In genomic region chr2:111705711-111706323, GRCh38 we compare ENCODE assay signal across 9 cellular contexts.
DNase-seq lines count a peak whose midpoint lies in the region; ATAC-seq and TF ChIP-seq lines count a peak whose summit lies in the region.
"Had no signal": no experiment of that assay in that cellular context is flagged by ENCODE, and none has a peak within 500 bp of the region (broad histone marks: within the 10 kb centered on the region; RNA-seq: fewer than 3 reads in every experiment).

No MANE protein-coding gene starts in this region.

- DNase-seq in HCT116 (ENCODE audit: low read depth, low spot score) (peak; percentile 86), non-pigmented ciliary epithelial cell (ENCODE audit: low read depth) (peak; percentile 86), putamen (ENCODE audit: low spot score) (no peak), esophagus muscularis mucosa (ENCODE audit: extremely low spot score) (no peak)
- peak; percentile 76 for DNase-seq in T-helper 2 cell treated with Interferon-gamma antibody and Interleukin-4, amounts not matched to agents 5 μg/mL and 100 μg/mL, for 36 hours (ENCODE audit: low spot score)

- H3K4me3 ChIP-seq in HCT116 (replicated peaks in 1 of 2; ENCODE audit: low read depth in 1 of 2, low read length in 2 of 2) (no peak overlapping the region), duodenal mucosa (ENCODE audit: low read depth in 1 of 2, low read length in 2 of 2) (no peak overlapping the region), esophagus muscularis mucosa (no peak overlapping the region)

- peaks cover 42% of the 10 kb centered on the region for H3K4me1 Mint-ChIP-seq in T-helper 2 cell treated with Interferon-gamma antibody and Interleukin-4, amounts not matched to agents 5 μg/mL and 100 μg/mL, for 36 hours (ENCODE audit: low read depth)

- peak overlapping the region; percentile 51 for H3K4me3 Mint-ChIP-seq in T-helper 2 cell treated with Interferon-gamma antibody and Interleukin-4, amounts not matched to agents 5 μg/mL and 100 μg/mL, for 36 hours
- H3K4me3 Mint-ChIP-seq: central memory CD8-positive, alpha-beta T cell had no signal

- H3K27me3 ChIP-seq in HCT116 (ENCODE audit: insufficient read depth, low read length) (peaks cover 39% of the 10 kb centered on the region), duodenal mucosa (ENCODE audit: control insufficient read depth in 1 of 2, insufficient read depth in 2 of 2, low read length in 2 of 2) (no peaks in the 10 kb centered on the region), esophagus muscularis mucosa (no peaks in the 10 kb centered on the region)

- BruUV-seq in HCT116 (replicated peaks; lab: Mats Ljungman, UMichigan), result no TSS peak

- no peak overlapping the region for H3K9ac ChIP-seq in HCT116 (ENCODE audit: low read length)
- H3K9ac ChIP-seq in duodenal mucosa (ENCODE audit: low read depth in 1 of 2, low read length in 2 of 2), result peak overlapping the region in 1 of 2 donors; percentile 14

- H4K20me1 ChIP-seq in HCT116 (ENCODE audit: insufficient read depth), result no peaks in the 10 kb centered on the region; the same call in 1 of the 2 replicates

- H3K9me3 Mint-ChIP-seq in T-helper 2 cell treated with Interferon-gamma antibody and Interleukin-4, amounts not matched to agents 5 μg/mL and 100 μg/mL, for 36 hours, result no peaks in the 10 kb centered on the region
- H3K9me3 Mint-ChIP-seq: central memory CD8-positive, alpha-beta T cell had no signal

- H3K27ac ChIP-seq in HCT116 (ENCODE audit: low read depth, low read length) (no peak overlapping the region), KOPT-K1 (ENCODE audit: low read depth, low read length, poor library complexity, severe bottlenecking) (peak overlapping the region; percentile 89), duodenal mucosa (ENCODE audit: low read depth, low read length) (peak overlapping the region; percentile 29), esophagus muscularis mucosa (replicated peaks in 1 of 4) (no peak overlapping the region)

- ATAC-seq in GM18505 (IDR thresholded peaks at IDR 0.05; ENCODE audit: unreplicated experiment) (peak; percentile 82), HCT116 (peak; percentile 80)

- H3K9me3 ChIP-seq in HCT116 (ENCODE audit: control insufficient read depth in 1 of 2, insufficient read depth in 1 of 2, low read depth in 1 of 2, low read length in 2 of 2) (no peaks in the 10 kb centered on the region), KOPT-K1 (ENCODE audit: insufficient read depth, low read length, poor library complexity, severe bottlenecking) (no peaks in the 10 kb centered on the region), duodenal mucosa (ENCODE audit: control insufficient read depth in 1 of 2, low read length in 2 of 2) (no peaks in the 10 kb centered on the region), esophagus muscularis mucosa (no peaks in the 10 kb centered on the region)

- no peaks in the 10 kb centered on the region for H3K9me2 ChIP-seq in HCT116 (ENCODE audit: insufficient read depth)

- H3K4me2 ChIP-seq in HCT116 (ENCODE audit: low read length), result peak overlapping the region; percentile 58

- TF ChIP-seq EP300 in esophagus muscularis mucosa (IDR thresholded peaks at IDR 0.05), result no peak

- no peak for TF ChIP-seq RAD21 in HCT116 (IDR thresholded peaks at IDR 0.05; ENCODE audit: low read depth)

- TF ChIP-seq POLR2A in GM18505 (IDR thresholded peaks at IDR 0.05; ENCODE audit: borderline replicate concordance, extremely low read depth, insufficient read depth, insufficient read length) (no peak), HCT116 (IDR thresholded peaks at IDR 0.05; ENCODE audit: borderline replicate concordance, extremely low read depth, insufficient read depth, insufficient read length) (no peak), esophagus muscularis mucosa (IDR thresholded peaks at IDR 0.05; ENCODE audit: low read depth) (no peak)

- H2AFZ ChIP-seq in HCT116 (ENCODE audit: low read depth, low read length, poor library complexity, severe bottlenecking), result no peak overlapping the region

- H3K27me3 Mint-ChIP-seq in T-helper 2 cell treated with Interferon-gamma antibody and Interleukin-4, amounts not matched to agents 5 μg/mL and 100 μg/mL, for 36 hours (ENCODE audit: low read depth), result no peaks in the 10 kb centered on the region
- H3K27me3 Mint-ChIP-seq: central memory CD8-positive, alpha-beta T cell had no signal

- no peak for TF ChIP-seq CTCF in HCT116 (IDR thresholded peaks at IDR 0.05 in 2 of 3, conservative IDR thresholded peaks at IDR 0.05 in 1 of 3; ENCODE audit: borderline replicate concordance in 1 of 3, insufficient read depth in 1 of 3, low read depth in 2 of 3, low read length in 2 of 3)
- TF ChIP-seq CTCF in esophagus muscularis mucosa (IDR thresholded peaks at IDR 0.05), result no peak

- RAD21 ChIA-PET in HCT116 (lab: Charles Lee; ENCODE audit: low non-redundant PET in 1 of 2, low total read pairs in 2 of 2, uncharacterized antibody in 2 of 2, unreplicated experiment in 2 of 2), result no interaction called here

- H3K36me3 ChIP-seq in HCT116 (ENCODE audit: control insufficient read depth in 1 of 2, insufficient read depth in 2 of 2, low read length in 2 of 2) (no peaks in the 10 kb centered on the region), KOPT-K1 (ENCODE audit: insufficient read depth, low read length) (no peaks in the 10 kb centered on the region), duodenal mucosa (ENCODE audit: control insufficient read depth in 1 of 2, insufficient read depth in 2 of 2, low read length in 2 of 2) (no peaks in the 10 kb centered on the region), esophagus muscularis mucosa (no peaks in the 10 kb centered on the region)

- H3K36me3 Mint-ChIP-seq in T-helper 2 cell treated with Interferon-gamma antibody and Interleukin-4, amounts not matched to agents 5 μg/mL and 100 μg/mL, for 36 hours (ENCODE audit: low read depth), result no peaks in the 10 kb centered on the region

- intact Hi-C loops in HCT116 (cut with micrococcal nuclease), result loop anchor here (10.0 kb wide), 2 partner anchors 221 to 891 kb away; no protein-coding TSS in a partner anchor
- intact Hi-C loops in esophagus muscularis mucosa (cut with DNase I), result loop anchor here (10.0 kb wide), 1 partner anchor 591 kb away; no protein-coding TSS in a partner anchor

- H3K27ac Mint-ChIP-seq in T-helper 2 cell treated with Interferon-gamma antibody and Interleukin-4, amounts not matched to agents 5 μg/mL and 100 μg/mL, for 36 hours, result peak overlapping the region; percentile 87

- 64% methylated on average over 6 of the region's 6 CpGs for WGBS in esophagus muscularis mucosa

- H3K79me2 ChIP-seq in HCT116 (ENCODE audit: insufficient read depth, low read length), result no peaks in the 10 kb centered on the region

- CTCF ChIA-PET in HCT116 (lab: Charles Lee), result no interaction called here

- H3K4me1 ChIP-seq in HCT116 (ENCODE audit: control insufficient read depth in 1 of 2, insufficient read depth in 2 of 2, low read length in 2 of 2) (peaks cover 47 to 54% of the 10 kb centered on the region in 2 experiments), duodenal mucosa (ENCODE audit: control insufficient read depth in 1 of 2, insufficient read depth in 2 of 2, low read length in 2 of 2) (peaks cover 13 to 16% of the 10 kb centered on the region in 2 donors), esophagus muscularis mucosa (peaks cover 18 to 50% (median 45%) of the 10 kb centered on the region in 4 donors)

- POLR2A ChIA-PET in HCT116 (lab: Charles Lee), result no interaction called here

TF ChIP-seq in HCT116, 20 proteins besides CTCF, POLR2A, EP300 and RAD21:
- TF ChIP-seq MAX (IDR thresholded peaks at IDR 0.05) (no peak), ZNF274 (IDR thresholded peaks at IDR 0.05; ENCODE audit: low read depth, low read length) (no peak), POLR2AphosphoS5 (IDR thresholded peaks at IDR 0.05; ENCODE audit: low read depth, low read length) (peak; percentile 38; the same call in 1 of the 2 replicates), SRF (IDR thresholded peaks at IDR 0.05; ENCODE audit: low read depth) (no peak), SIN3A (IDR thresholded peaks at IDR 0.05; ENCODE audit: low read depth) (no peak), CEBPB (IDR thresholded peaks at IDR 0.05; ENCODE audit: low read depth) (no peak)
TF ChIP-seq in HCT116: peak in this region for 1.

Comparison
In these comparisons a context has a peak if more than half of its experiments do, and no peak if none do; other contexts are left out.
1. DNase-seq: peak in HCT116 (single experiment), T-helper 2 cell treated with Interferon-gamma antibody and Interleukin-4, amounts not matched to agents 5 μg/mL and 100 μg/mL, for 36 hours (single experiment) and non-pigmented ciliary epithelial cell (single experiment); none in putamen (single experiment) and esophagus muscularis mucosa (single experiment).
2. H3K27ac ChIP-seq: peak in KOPT-K1 (single experiment) and duodenal mucosa (single experiment); none in HCT116 (single experiment) and esophagus muscularis mucosa (0 of 4).